ENCODE assay signal across 28 cellular contexts in the genomic region with DNA sequence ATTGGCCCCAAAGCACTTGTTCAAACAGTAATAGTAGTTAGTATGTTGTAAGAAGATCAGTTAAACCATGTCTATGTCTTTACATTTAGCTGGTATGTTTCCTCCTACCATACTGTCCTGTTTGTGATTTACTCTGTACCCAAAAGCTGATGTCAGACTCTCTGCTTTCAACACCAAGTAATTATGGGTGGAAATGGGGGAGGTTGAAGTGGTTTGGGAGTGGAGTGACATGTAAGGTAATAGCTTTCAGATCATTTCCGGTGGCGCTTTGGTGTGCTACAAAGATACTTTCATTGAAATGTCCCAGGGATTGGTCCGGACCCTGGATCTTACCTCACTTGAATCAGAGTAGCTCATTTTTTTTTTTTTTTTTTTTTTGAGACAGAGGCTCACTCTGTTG.
"Had no signal": no experiment of that assay in that cellular context is flagged by ENCODE, and none has a peak within 500 bp of the region (broad histone marks: within the 10 kb centered on the region; RNA-seq: fewer than 3 reads in every experiment).

No MANE protein-coding gene starts in this region.

- H3K27ac Mint-ChIP-seq: activated CD4-positive, alpha-beta memory T cell treated with anti-CD3 and anti-CD28 coated beads, Interleukin-2, amount 10 ng/mL, durations not matched to agents 7 days and 5 days; activated CD4-positive, alpha-beta T cell treated with anti-CD3 and anti-CD28 coated beads, Interleukin-2, amount 10 ng/mL, durations not matched to agents 7 days and 5 days; activated naive CD4-positive, alpha-beta T cell treated with anti-CD3 and anti-CD28 coated beads, Interleukin-2, amount 10 ng/mL, durations not matched to agents 7 days and 5 days; activated T-cell treated with anti-CD3 and anti-CD28 coated beads, Interleukin-2, amount 50 U/mL, for 24 hours; effector memory CD8-positive, alpha-beta T cell; stimulated activated effector memory CD8-positive, alpha-beta T cell treated with anti-CD3 and anti-CD28 coated beads, Interleukin-12 subunit alpha, Interleukin-12 subunit beta, amount 100 ng/mL, for 72 hours; stimulated activated naive CD8-positive, alpha-beta T cell treated with anti-CD3 and anti-CD28 coated beads, Interleukin-15, Interleukin-2, amounts not matched to agents 100 ng/mL and 50 ng/mL, for 24 hours had no signal

- H3K36me3 ChIP-seq: ascending aorta, cardiac muscle cell, gastrocnemius medialis, pancreas, sigmoid colon, thoracic aorta had no signal

- DNase-seq: activated CD4-positive, alpha-beta memory T cell treated with anti-CD3 and anti-CD28 coated beads, Interleukin-2, amount 10 ng/mL, durations not matched to agents 7 days and 5 days; activated CD4-positive, alpha-beta T cell treated with anti-CD3 and anti-CD28 coated beads for 1 hour; activated CD4-positive, alpha-beta T cell treated with anti-CD3 and anti-CD28 coated beads, Interleukin-2, amount 10 ng/mL, durations not matched to agents 7 days and 5 days; activated CD8-positive, alpha-beta memory T cell treated with anti-CD3 and anti-CD28 coated beads, Interleukin-2, amount 50 U/mL, for 48 hours; activated gamma-delta T cell; activated naive CD4-positive, alpha-beta T cell treated with anti-CD3 and anti-CD28 coated beads, Interleukin-2, amount 10 ng/mL, durations not matched to agents 7 days and 5 days; activated naive CD8-positive, alpha-beta T cell treated with anti-CD3 and anti-CD28 coated beads, Interleukin-2, amount 10 ng/mL, durations not matched to agents 7 days and 5 days; activated T-cell treated with anti-CD3 and anti-CD28 coated beads, Interleukin-2, amount 50 U/mL, for 24 hours; cortex of kidney; effector memory CD8-positive, alpha-beta T cell; erythroblast; gastrocnemius medialis; glutamatergic neuron; islet precursor cell; left ventricle myocardium superior; mammary epithelial cell; nucleus accumbens; pancreas; psoas muscle; sigmoid colon; small intestine; stimulated activated CD4-positive, alpha-beta T cell treated with anti-CD3 and anti-CD28 coated beads, Interleukin-4, amount 100 ng/mL, for 24 hours had no signal

- H3K4me1 ChIP-seq: ascending aorta, gastrocnemius medialis, pancreas, psoas muscle, sigmoid colon had no signal

- FAIRE-seq: pancreas, small intestine had no signal

- H3K4me3 Mint-ChIP-seq: activated CD4-positive, alpha-beta memory T cell treated with anti-CD3 and anti-CD28 coated beads, Interleukin-2, amount 10 ng/mL, durations not matched to agents 7 days and 5 days; activated CD4-positive, alpha-beta T cell treated with anti-CD3 and anti-CD28 coated beads, Interleukin-2, amount 10 ng/mL, durations not matched to agents 7 days and 5 days; activated naive CD4-positive, alpha-beta T cell treated with anti-CD3 and anti-CD28 coated beads, Interleukin-2, amount 10 ng/mL, durations not matched to agents 7 days and 5 days; activated naive CD8-positive, alpha-beta T cell treated with anti-CD3 and anti-CD28 coated beads, Interleukin-2, amount 10 ng/mL, durations not matched to agents 7 days and 5 days; activated T-cell treated with anti-CD3 and anti-CD28 coated beads, Interleukin-2, amount 50 U/mL, for 24 hours; brain; effector memory CD8-positive, alpha-beta T cell; stimulated activated effector memory CD8-positive, alpha-beta T cell treated with anti-CD3 and anti-CD28 coated beads, Interleukin-12 subunit alpha, Interleukin-12 subunit beta, amount 100 ng/mL, for 72 hours; stimulated activated naive CD8-positive, alpha-beta T cell treated with anti-CD3 and anti-CD28 coated beads, Interleukin-15, Interleukin-2, amounts not matched to agents 100 ng/mL and 50 ng/mL, for 24 hours had no signal

- H3K4me3 ChIP-seq: ascending aorta, cardiac muscle cell, gastrocnemius medialis, pancreas, psoas muscle, sigmoid colon, thoracic aorta had no signal

- H3K27ac ChIP-seq: ascending aorta, cardiac muscle cell, gastrocnemius medialis, pancreas, psoas muscle, sigmoid colon, thoracic aorta had no signal

- ATAC-seq: effector memory CD8-positive, alpha-beta T cell; gastrocnemius medialis; left ventricle myocardium superior; pancreas; psoas muscle; stimulated activated effector memory CD8-positive, alpha-beta T cell treated with anti-CD3 and anti-CD28 coated beads, Interleukin-12 subunit alpha, Interleukin-12 subunit beta, amount 100 ng/mL, for 72 hours had no signal

- H3K27me3 ChIP-seq: ascending aorta, cardiac muscle cell, pancreas had no signal

- H3K9me3 ChIP-seq: gastrocnemius medialis, pancreas, psoas muscle, sigmoid colon, thoracic aorta had no signal

- H3K27me3 Mint-ChIP-seq: activated CD4-positive, alpha-beta memory T cell treated with anti-CD3 and anti-CD28 coated beads, Interleukin-2, amount 10 ng/mL, durations not matched to agents 7 days and 5 days; activated CD4-positive, alpha-beta T cell treated with anti-CD3 and anti-CD28 coated beads, Interleukin-2, amount 10 ng/mL, durations not matched to agents 7 days and 5 days; activated naive CD8-positive, alpha-beta T cell treated with anti-CD3 and anti-CD28 coated beads, Interleukin-2, amount 10 ng/mL, durations not matched to agents 7 days and 5 days; activated T-cell treated with anti-CD3 and anti-CD28 coated beads, Interleukin-2, amount 50 U/mL, for 24 hours; stimulated activated naive CD8-positive, alpha-beta T cell treated with anti-CD3 and anti-CD28 coated beads, Interleukin-15, Interleukin-2, amounts not matched to agents 100 ng/mL and 50 ng/mL, for 24 hours had no signal

- H3K36me3 Mint-ChIP-seq: activated naive CD4-positive, alpha-beta T cell treated with anti-CD3 and anti-CD28 coated beads, Interleukin-2, amount 10 ng/mL, durations not matched to agents 7 days and 5 days; activated naive CD8-positive, alpha-beta T cell treated with anti-CD3 and anti-CD28 coated beads, Interleukin-2, amount 10 ng/mL, durations not matched to agents 7 days and 5 days; brain; stimulated activated effector memory CD8-positive, alpha-beta T cell treated with anti-CD3 and anti-CD28 coated beads, Interleukin-12 subunit alpha, Interleukin-12 subunit beta, amount 100 ng/mL, for 72 hours had no signal

- H3K9me3 Mint-ChIP-seq: activated CD4-positive, alpha-beta memory T cell treated with anti-CD3 and anti-CD28 coated beads, Interleukin-2, amount 10 ng/mL, durations not matched to agents 7 days and 5 days; activated CD4-positive, alpha-beta T cell treated with anti-CD3 and anti-CD28 coated beads, Interleukin-2, amount 10 ng/mL, durations not matched to agents 7 days and 5 days; activated naive CD4-positive, alpha-beta T cell treated with anti-CD3 and anti-CD28 coated beads, Interleukin-2, amount 10 ng/mL, durations not matched to agents 7 days and 5 days; activated naive CD8-positive, alpha-beta T cell treated with anti-CD3 and anti-CD28 coated beads, Interleukin-2, amount 10 ng/mL, durations not matched to agents 7 days and 5 days; activated T-cell treated with anti-CD3 and anti-CD28 coated beads, Interleukin-2, amount 50 U/mL, for 24 hours; effector memory CD8-positive, alpha-beta T cell; stimulated activated effector memory CD8-positive, alpha-beta T cell treated with anti-CD3 and anti-CD28 coated beads, Interleukin-12 subunit alpha, Interleukin-12 subunit beta, amount 100 ng/mL, for 72 hours; stimulated activated naive CD8-positive, alpha-beta T cell treated with anti-CD3 and anti-CD28 coated beads, Interleukin-15, Interleukin-2, amounts not matched to agents 100 ng/mL and 50 ng/mL, for 24 hours had no signal
